ENCODE assay signal across 1 cellular context in the genomic region with DNA sequence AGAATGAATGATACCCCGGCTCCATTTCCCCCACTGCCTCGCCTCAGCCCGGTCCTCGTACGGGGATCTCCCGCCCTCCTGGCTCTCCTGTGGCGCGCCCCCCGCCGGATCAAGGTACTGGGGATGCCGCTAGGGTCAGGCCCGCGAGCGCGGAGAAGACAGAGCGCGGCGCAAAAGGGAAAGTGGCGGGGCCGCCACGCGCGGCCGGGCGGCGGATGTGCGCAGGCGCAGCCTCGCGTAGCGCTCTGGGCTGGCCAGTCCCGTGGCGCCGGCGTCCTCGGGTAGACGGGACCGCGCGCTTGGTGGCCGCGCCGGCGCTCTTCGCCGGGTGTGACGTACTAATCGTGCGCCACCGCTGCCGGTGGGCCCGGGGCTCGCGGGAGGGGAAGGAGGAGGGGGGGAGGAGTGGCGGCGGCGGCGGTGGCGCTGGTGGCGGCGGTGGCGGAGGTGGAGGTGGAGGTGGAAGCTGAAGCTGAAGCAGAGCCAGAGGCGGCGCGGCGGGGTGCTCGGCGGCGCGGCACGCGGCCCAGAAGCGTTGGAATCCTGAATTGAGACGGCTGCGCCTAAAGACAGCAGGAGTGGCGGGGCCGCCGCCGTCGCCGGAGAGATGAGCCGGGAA.
TF ChIP-seq lines count a peak whose summit lies in the region.

Gene SENP3, plus strand, starts transcription at position 331 of the 619 bp plus-strand sequence. CDS start 1,158 bp downstream, outside the sequence.

TF ChIP-seq in HepG2, 621 proteins besides CTCF, POLR2A, EP300 and RAD21 (continued from another document and continues in another):
- TF ChIP-seq, protein P1, sequence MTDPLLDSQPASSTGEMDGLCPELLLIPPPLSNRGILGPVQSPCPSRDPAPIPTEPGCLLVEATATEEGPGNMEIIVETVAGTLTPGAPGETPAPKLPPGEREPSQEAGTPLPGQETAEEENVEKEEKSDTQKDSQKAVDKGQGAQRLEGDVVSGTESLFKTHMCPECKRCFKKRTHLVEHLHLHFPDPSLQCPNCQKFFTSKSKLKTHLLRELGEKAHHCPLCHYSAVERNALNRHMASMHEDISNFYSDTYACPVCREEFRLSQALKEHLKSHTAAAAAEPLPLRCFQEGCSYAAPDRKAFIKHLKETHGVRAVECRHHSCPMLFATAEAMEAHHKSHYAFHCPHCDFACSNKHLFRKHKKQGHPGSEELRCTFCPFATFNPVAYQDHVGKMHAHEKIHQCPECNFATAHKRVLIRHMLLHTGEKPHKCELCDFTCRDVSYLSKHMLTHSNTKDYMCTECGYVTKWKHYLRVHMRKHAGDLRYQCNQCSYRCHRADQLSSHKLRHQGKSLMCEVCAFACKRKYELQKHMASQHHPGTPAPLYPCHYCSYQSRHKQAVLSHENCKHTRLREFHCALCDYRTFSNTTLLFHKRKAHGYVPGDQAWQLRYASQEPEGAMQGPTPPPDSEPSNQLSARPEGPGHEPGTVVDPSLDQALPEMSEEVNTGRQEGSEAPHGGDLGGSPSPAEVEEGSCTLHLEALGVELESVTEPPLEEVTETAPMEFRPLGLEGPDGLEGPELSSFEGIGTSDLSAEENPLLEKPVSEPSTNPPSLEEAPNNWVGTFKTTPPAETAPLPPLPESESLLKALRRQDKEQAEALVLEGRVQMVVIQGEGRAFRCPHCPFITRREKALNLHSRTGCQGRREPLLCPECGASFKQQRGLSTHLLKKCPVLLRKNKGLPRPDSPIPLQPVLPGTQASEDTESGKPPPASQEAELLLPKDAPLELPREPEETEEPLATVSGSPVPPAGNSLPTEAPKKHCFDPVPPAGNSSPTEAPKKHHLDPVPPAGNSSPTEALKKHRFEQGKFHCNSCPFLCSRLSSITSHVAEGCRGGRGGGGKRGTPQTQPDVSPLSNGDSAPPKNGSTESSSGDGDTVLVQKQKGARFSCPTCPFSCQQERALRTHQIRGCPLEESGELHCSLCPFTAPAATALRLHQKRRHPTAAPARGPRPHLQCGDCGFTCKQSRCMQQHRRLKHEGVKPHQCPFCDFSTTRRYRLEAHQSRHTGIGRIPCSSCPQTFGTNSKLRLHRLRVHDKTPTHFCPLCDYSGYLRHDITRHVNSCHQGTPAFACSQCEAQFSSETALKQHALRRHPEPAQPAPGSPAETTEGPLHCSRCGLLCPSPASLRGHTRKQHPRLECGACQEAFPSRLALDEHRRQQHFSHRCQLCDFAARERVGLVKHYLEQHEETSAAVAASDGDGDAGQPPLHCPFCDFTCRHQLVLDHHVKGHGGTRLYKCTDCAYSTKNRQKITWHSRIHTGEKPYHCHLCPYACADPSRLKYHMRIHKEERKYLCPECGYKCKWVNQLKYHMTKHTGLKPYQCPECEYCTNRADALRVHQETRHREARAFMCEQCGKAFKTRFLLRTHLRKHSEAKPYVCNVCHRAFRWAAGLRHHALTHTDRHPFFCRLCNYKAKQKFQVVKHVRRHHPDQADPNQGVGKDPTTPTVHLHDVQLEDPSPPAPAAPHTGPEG (CRISPR knock-in tag; IDR thresholded peaks at IDR 0.05), result peak; percentile 46
- no peak for TF ChIP-seq ZNF207 (IDR thresholded peaks at IDR 0.05; ENCODE audit: borderline replicate concordance)
- peak; percentile 38; the same call in 1 of the 2 replicates for TF ChIP-seq PCBP1 (IDR thresholded peaks at IDR 0.05; ENCODE audit: borderline replicate concordance, low read depth, low read length)
- TF ChIP-seq NR1H2 (CRISPR knock-in tag; IDR thresholded peaks at IDR 0.05; ENCODE audit: borderline replicate concordance, low read depth), result no peak
- TF ChIP-seq NFYB (CRISPR knock-in tag; IDR thresholded peaks at IDR 0.05), result peak; percentile 59
- TF ChIP-seq CHD2 (IDR thresholded peaks at IDR 0.05; ENCODE audit: low read depth, low read length), result 0 out of 2 replicates have a peak, but pooled peaks have one; percentile 48
- TF ChIP-seq, protein P2, sequence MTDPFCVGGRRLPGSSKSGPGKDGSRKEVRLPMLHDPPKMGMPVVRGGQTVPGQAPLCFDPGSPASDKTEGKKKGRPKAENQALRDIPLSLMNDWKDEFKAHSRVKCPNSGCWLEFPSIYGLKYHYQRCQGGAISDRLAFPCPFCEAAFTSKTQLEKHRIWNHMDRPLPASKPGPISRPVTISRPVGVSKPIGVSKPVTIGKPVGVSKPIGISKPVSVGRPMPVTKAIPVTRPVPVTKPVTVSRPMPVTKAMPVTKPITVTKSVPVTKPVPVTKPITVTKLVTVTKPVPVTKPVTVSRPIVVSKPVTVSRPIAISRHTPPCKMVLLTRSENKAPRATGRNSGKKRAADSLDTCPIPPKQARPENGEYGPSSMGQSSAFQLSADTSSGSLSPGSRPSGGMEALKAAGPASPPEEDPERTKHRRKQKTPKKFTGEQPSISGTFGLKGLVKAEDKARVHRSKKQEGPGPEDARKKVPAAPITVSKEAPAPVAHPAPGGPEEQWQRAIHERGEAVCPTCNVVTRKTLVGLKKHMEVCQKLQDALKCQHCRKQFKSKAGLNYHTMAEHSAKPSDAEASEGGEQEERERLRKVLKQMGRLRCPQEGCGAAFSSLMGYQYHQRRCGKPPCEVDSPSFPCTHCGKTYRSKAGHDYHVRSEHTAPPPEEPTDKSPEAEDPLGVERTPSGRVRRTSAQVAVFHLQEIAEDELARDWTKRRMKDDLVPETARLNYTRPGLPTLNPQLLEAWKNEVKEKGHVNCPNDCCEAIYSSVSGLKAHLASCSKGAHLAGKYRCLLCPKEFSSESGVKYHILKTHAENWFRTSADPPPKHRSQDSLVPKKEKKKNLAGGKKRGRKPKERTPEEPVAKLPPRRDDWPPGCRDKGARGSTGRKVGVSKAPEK (CRISPR knock-in tag; IDR thresholded peaks at IDR 0.05; ENCODE audit: borderline replicate concordance), result no peak
- TF ChIP-seq, protein P3, sequence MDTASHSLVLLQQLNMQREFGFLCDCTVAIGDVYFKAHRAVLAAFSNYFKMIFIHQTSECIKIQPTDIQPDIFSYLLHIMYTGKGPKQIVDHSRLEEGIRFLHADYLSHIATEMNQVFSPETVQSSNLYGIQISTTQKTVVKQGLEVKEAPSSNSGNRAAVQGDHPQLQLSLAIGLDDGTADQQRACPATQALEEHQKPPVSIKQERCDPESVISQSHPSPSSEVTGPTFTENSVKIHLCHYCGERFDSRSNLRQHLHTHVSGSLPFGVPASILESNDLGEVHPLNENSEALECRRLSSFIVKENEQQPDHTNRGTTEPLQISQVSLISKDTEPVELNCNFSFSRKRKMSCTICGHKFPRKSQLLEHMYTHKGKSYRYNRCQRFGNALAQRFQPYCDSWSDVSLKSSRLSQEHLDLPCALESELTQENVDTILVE (CRISPR knock-in tag; IDR thresholded peaks at IDR 0.05), result peak; percentile 74; the same call in 1 of the 2 replicates
- TF ChIP-seq MYPOP (CRISPR knock-in tag; IDR thresholded peaks at IDR 0.05), result peak; percentile 95
- TF ChIP-seq GLI4 (CRISPR knock-in tag; IDR thresholded peaks at IDR 0.05; ENCODE audit: borderline replicate concordance), result 0 out of 2 replicates have a peak, but pooled peaks have one; percentile 56
- TF ChIP-seq HCFC1 (IDR thresholded peaks at IDR 0.05; ENCODE audit: low read depth, low read length), result peak; percentile 59; the same call in 1 of the 2 replicates
- TF ChIP-seq ZFP36L1 (CRISPR knock-in tag; IDR thresholded peaks at IDR 0.05), result 0 out of 2 replicates have a peak, but pooled peaks have one; percentile 13
- peak; percentile 72 for TF ChIP-seq ZFY (CRISPR knock-in tag; IDR thresholded peaks at IDR 0.05)
- peak; percentile 94 for TF ChIP-seq KDM5A (IDR thresholded peaks at IDR 0.05; ENCODE audit: borderline replicate concordance, low read length)
- TF ChIP-seq BCL3 (CRISPR knock-in tag; IDR thresholded peaks at IDR 0.05), result 0 out of 2 replicates have a peak, but pooled peaks have one; percentile 39
- no peak for TF ChIP-seq ZNF484 (CRISPR knock-in tag; IDR thresholded peaks at IDR 0.05; ENCODE audit: borderline replicate concordance, low read depth)
- TF ChIP-seq, protein P4, sequence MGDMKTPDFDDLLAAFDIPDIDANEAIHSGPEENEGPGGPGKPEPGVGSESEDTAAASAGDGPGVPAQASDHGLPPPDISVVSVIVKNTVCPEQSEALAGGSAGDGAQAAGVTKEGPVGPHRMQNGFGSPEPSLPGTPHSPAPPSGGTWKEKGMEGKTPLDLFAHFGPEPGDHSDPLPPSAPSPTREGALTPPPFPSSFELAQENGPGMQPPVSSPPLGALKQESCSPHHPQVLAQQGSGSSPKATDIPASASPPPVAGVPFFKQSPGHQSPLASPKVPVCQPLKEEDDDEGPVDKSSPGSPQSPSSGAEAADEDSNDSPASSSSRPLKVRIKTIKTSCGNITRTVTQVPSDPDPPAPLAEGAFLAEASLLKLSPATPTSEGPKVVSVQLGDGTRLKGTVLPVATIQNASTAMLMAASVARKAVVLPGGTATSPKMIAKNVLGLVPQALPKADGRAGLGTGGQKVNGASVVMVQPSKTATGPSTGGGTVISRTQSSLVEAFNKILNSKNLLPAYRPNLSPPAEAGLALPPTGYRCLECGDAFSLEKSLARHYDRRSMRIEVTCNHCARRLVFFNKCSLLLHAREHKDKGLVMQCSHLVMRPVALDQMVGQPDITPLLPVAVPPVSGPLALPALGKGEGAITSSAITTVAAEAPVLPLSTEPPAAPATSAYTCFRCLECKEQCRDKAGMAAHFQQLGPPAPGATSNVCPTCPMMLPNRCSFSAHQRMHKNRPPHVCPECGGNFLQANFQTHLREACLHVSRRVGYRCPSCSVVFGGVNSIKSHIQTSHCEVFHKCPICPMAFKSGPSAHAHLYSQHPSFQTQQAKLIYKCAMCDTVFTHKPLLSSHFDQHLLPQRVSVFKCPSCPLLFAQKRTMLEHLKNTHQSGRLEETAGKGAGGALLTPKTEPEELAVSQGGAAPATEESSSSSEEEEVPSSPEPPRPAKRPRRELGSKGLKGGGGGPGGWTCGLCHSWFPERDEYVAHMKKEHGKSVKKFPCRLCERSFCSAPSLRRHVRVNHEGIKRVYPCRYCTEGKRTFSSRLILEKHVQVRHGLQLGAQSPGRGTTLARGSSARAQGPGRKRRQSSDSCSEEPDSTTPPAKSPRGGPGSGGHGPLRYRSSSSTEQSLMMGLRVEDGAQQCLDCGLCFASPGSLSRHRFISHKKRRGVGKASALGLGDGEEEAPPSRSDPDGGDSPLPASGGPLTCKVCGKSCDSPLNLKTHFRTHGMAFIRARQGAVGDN (CRISPR knock-in tag; IDR thresholded peaks at IDR 0.05), result peak; percentile 82
- 0 out of 2 replicates have a peak, but pooled peaks have one; percentile 24 for TF ChIP-seq ZNF547 (CRISPR knock-in tag; IDR thresholded peaks at IDR 0.05)
- peak; percentile 88 for TF ChIP-seq KDM5B (CRISPR knock-in tag; IDR thresholded peaks at IDR 0.05; ENCODE audit: borderline replicate concordance)
- 0 out of 2 replicates have a peak, but pooled peaks have one; percentile 18 for TF ChIP-seq MTA1 (CRISPR knock-in tag; IDR thresholded peaks at IDR 0.05; ENCODE audit: borderline replicate concordance)
- TF ChIP-seq, protein P5, sequence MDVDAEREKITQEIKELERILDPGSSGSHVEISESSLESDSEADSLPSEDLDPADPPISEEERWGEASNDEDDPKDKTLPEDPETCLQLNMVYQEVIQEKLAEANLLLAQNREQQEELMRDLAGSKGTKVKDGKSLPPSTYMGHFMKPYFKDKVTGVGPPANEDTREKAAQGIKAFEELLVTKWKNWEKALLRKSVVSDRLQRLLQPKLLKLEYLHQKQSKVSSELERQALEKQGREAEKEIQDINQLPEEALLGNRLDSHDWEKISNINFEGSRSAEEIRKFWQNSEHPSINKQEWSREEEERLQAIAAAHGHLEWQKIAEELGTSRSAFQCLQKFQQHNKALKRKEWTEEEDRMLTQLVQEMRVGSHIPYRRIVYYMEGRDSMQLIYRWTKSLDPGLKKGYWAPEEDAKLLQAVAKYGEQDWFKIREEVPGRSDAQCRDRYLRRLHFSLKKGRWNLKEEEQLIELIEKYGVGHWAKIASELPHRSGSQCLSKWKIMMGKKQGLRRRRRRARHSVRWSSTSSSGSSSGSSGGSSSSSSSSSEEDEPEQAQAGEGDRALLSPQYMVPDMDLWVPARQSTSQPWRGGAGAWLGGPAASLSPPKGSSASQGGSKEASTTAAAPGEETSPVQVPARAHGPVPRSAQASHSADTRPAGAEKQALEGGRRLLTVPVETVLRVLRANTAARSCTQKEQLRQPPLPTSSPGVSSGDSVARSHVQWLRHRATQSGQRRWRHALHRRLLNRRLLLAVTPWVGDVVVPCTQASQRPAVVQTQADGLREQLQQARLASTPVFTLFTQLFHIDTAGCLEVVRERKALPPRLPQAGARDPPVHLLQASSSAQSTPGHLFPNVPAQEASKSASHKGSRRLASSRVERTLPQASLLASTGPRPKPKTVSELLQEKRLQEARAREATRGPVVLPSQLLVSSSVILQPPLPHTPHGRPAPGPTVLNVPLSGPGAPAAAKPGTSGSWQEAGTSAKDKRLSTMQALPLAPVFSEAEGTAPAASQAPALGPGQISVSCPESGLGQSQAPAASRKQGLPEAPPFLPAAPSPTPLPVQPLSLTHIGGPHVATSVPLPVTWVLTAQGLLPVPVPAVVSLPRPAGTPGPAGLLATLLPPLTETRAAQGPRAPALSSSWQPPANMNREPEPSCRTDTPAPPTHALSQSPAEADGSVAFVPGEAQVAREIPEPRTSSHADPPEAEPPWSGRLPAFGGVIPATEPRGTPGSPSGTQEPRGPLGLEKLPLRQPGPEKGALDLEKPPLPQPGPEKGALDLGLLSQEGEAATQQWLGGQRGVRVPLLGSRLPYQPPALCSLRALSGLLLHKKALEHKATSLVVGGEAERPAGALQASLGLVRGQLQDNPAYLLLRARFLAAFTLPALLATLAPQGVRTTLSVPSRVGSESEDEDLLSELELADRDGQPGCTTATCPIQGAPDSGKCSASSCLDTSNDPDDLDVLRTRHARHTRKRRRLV (CRISPR knock-in tag; IDR thresholded peaks at IDR 0.05), result 0 out of 2 replicates have a peak, but pooled peaks have one; percentile 35
- TF ChIP-seq NONO (IDR thresholded peaks at IDR 0.05), result no peak
- TF ChIP-seq NONO (CRISPR knock-in tag; conservative IDR thresholded peaks at IDR 0.05), result peak; percentile 65
- TF ChIP-seq CENPT (CRISPR knock-in tag; IDR thresholded peaks at IDR 0.05; ENCODE audit: low read depth), result no peak
- 0 out of 2 replicates have a peak, but pooled peaks have one; percentile 3 for TF ChIP-seq MEF2D (CRISPR knock-in tag; IDR thresholded peaks at IDR 0.05)
- TF ChIP-seq MED1 (CRISPR knock-in tag; IDR thresholded peaks at IDR 0.05), result peak; percentile 35; the same call in 1 of the 2 replicates
